Comparison of ENCODE assay signal across 42 cellular contexts in the genomic region with DNA sequence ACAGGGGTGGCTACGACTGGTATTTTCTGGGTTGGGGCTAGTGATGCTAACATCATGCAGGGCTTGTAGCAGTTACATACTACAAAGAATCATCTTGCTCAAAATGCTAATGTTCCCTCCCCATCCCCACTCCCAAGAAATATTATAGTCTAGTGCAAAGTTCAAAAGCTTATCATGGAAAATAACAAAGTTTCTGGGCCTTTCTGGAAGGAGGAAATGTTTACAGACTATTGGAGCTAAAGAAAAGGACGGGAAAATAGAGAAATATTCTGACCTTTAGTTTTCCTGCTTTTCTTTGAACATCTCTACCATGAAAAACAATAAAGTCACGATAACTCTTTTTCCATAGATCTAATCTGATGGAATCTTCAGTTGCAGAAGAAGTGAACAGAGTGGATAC. TPM values are rescaled to one million over a fixed set of nuclear protein-coding genes. Genes with fewer than 3 reads are reported as not detected.
"Had no signal": no experiment of that assay in that cellular context is flagged by ENCODE, and none has a peak within 500 bp of the region (broad histone marks: within the 10 kb centered on the region; RNA-seq: fewer than 3 reads in every experiment).

No MANE protein-coding gene starts in this region.

- H3K4me3 ChIP-seq: adrenal gland, body of pancreas, breast epithelium had no signal

- H3K4me1 ChIP-seq: adrenal gland, body of pancreas, breast epithelium had no signal

- H3K9me3 ChIP-seq: adrenal gland, body of pancreas, breast epithelium had no signal

- ATAC-seq: activated CD4-positive, alpha-beta T cell treated with anti-CD3 and anti-CD28 coated beads for 36 hours; activated CD4-positive, CD25-positive, alpha-beta regulatory T cell treated with anti-CD3 and anti-CD28 coated beads, Interleukin-2, amount 50 U/mL, for 24 hours; activated CD8-positive, alpha-beta T cell treated with anti-CD3 and anti-CD28 coated beads for 36 hours; activated naive CD4-positive, alpha-beta T cell treated with anti-CD3 and anti-CD28 coated beads, Interleukin-2, amount 50 U/mL, for 72 hours; activated T-cell treated with anti-CD3 and anti-CD28 coated beads, Interleukin-2, amount 50 U/mL, for 4 hours; activated T-cell treated with anti-CD3 and anti-CD28 coated beads, Interleukin-2, amount 50 U/mL, for 72 hours; activated T-helper 17 cell treated with anti-CD3 and anti-CD28 coated beads, Interleukin-2, amount 50 U/mL, for 72 hours; body of pancreas had no signal

- H3K27ac Mint-ChIP-seq: activated CD4-positive, alpha-beta memory T cell treated with anti-CD3 and anti-CD28 coated beads for 36 hours; activated CD4-positive, alpha-beta T cell treated with anti-CD3 and anti-CD28 coated beads for 36 hours; activated CD4-positive, alpha-beta T cell treated with anti-CD3 and anti-CD28 coated beads, Interleukin-2, amount 10 ng/mL, durations not matched to agents 24 days and 14 days; activated CD8-positive, alpha-beta T cell treated with anti-CD3 and anti-CD28 coated beads for 36 hours; activated naive CD4-positive, alpha-beta T cell treated with anti-CD3 and anti-CD28 coated beads for 36 hours; activated naive CD4-positive, alpha-beta T cell treated with anti-CD3 and anti-CD28 coated beads, Interleukin-2, amount 50 U/mL, for 72 hours; activated naive CD8-positive, alpha-beta T cell treated with anti-CD3 and anti-CD28 coated beads for 36 hours; activated T-cell treated with anti-CD3 and anti-CD28 coated beads, Interleukin-2, amount 50 U/mL, for 72 hours; activated T-helper 1 cell treated with anti-CD3 and anti-CD28 coated beads, Interleukin-12 subunit alpha, Interleukin-12 subunit beta, Interleukin-2, Interleukin-4 antibody, amounts not matched to agents 30 ng/mL and 10 ng/mL and 1 ng/mL, durations not matched to agents 14 hours and 24 hours and 36 hours; activated T-helper 17 cell treated with anti-CD3 and anti-CD28 coated beads, Interleukin-2, amount 50 U/mL, for 72 hours; T-helper 1 cell treated with Interleukin-12 subunit alpha and Interleukin-12 subunit beta and Interleukin-4 antibody, amounts not matched to agents 30 μg/mL and 1 μg/mL, for 36 hours; T-helper 2 cell treated with Interferon-gamma antibody and Interleukin-4, amounts not matched to agents 5 μg/mL and 100 μg/mL, for 36 hours had no signal

- H3K27me3 ChIP-seq: adrenal gland, body of pancreas, brain microvascular endothelial cell, breast epithelium had no signal

- H3K4me1 Mint-ChIP-seq: activated T-helper 17 cell treated with anti-CD3 and anti-CD28 coated beads, Interleukin-2, amount 50 U/mL, for 72 hours had no signal

- H3K27me3 Mint-ChIP-seq: activated CD4-positive, alpha-beta memory T cell treated with anti-CD3 and anti-CD28 coated beads for 36 hours; activated CD4-positive, alpha-beta T cell treated with anti-CD3 and anti-CD28 coated beads for 36 hours; activated CD4-positive, alpha-beta T cell treated with anti-CD3 and anti-CD28 coated beads, Interleukin-2, amount 10 ng/mL, durations not matched to agents 24 days and 14 days; activated CD8-positive, alpha-beta T cell treated with anti-CD3 and anti-CD28 coated beads for 36 hours; activated naive CD8-positive, alpha-beta T cell treated with anti-CD3 and anti-CD28 coated beads for 36 hours; activated T-helper 17 cell treated with anti-CD3 and anti-CD28 coated beads, Interleukin-2, amount 50 U/mL, for 72 hours had no signal

- H3K4me3 Mint-ChIP-seq: activated CD4-positive, alpha-beta memory T cell treated with anti-CD3 and anti-CD28 coated beads for 36 hours; activated CD4-positive, alpha-beta T cell treated with anti-CD3 and anti-CD28 coated beads for 36 hours; activated CD4-positive, alpha-beta T cell treated with anti-CD3 and anti-CD28 coated beads, Interleukin-2, amount 10 ng/mL, durations not matched to agents 24 days and 14 days; activated CD8-positive, alpha-beta T cell treated with anti-CD3 and anti-CD28 coated beads for 36 hours; activated naive CD4-positive, alpha-beta T cell treated with anti-CD3 and anti-CD28 coated beads for 36 hours; activated naive CD8-positive, alpha-beta T cell treated with anti-CD3 and anti-CD28 coated beads for 36 hours; activated T-cell treated with anti-CD3 and anti-CD28 coated beads, Interleukin-2, amount 50 U/mL, for 4 hours; activated T-cell treated with anti-CD3 and anti-CD28 coated beads, Interleukin-2, amount 50 U/mL, for 72 hours; activated T-helper 1 cell treated with anti-CD3 and anti-CD28 coated beads, Interleukin-12 subunit alpha, Interleukin-12 subunit beta, Interleukin-2, Interleukin-4 antibody, amounts not matched to agents 30 ng/mL and 10 ng/mL and 1 ng/mL, durations not matched to agents 14 hours and 24 hours and 36 hours; activated T-helper 17 cell treated with anti-CD3 and anti-CD28 coated beads, Interleukin-2, amount 50 U/mL, for 72 hours; T-helper 1 cell treated with Interleukin-12 subunit alpha and Interleukin-12 subunit beta and Interleukin-4 antibody, amounts not matched to agents 30 μg/mL and 1 μg/mL, for 36 hours; T-helper 2 cell treated with Interferon-gamma antibody and Interleukin-4, amounts not matched to agents 5 μg/mL and 100 μg/mL, for 36 hours; WTC11 had no signal

- H3K27ac ChIP-seq: adrenal gland, body of pancreas, brain microvascular endothelial cell, WERI-Rb-1 had no signal

- FAIRE-seq: astrocyte, TTC549 had no signal

- H3K36me3 ChIP-seq: adrenal gland, brain microvascular endothelial cell, breast epithelium had no signal

- DNase-seq: activated CD4-positive, alpha-beta memory T cell treated with anti-CD3 and anti-CD28 coated beads for 36 hours; activated CD4-positive, alpha-beta T cell treated with anti-CD3 and anti-CD28 coated beads for 1 hour; activated CD4-positive, alpha-beta T cell treated with anti-CD3 and anti-CD28 coated beads for 36 hours; activated CD4-positive, alpha-beta T cell treated with anti-CD3 and anti-CD28 coated beads, Interleukin-2, amount 10 ng/mL, durations not matched to agents 24 days and 14 days; activated CD4-positive, alpha-beta T cell treated with anti-CD3 and anti-CD28 coated beads, Interleukin-2, amount 50 U/mL, for 1 hour; activated CD4-positive, alpha-beta T cell treated with anti-CD3 and anti-CD28 coated beads, Interleukin-2, amount 50 U/mL, for 4 hours; activated CD4-positive, CD25-positive, alpha-beta regulatory T cell; activated CD8-positive, alpha-beta memory T cell treated with anti-CD3 and anti-CD28 coated beads, Interleukin-2, amount 50 U/mL, for 4 hours; activated CD8-positive, alpha-beta T cell treated with anti-CD3 and anti-CD28 coated beads for 36 hours; activated effector memory CD4-positive, alpha-beta T cell treated with anti-CD3 and anti-CD28 coated beads, Interleukin-2, amount 50 U/mL, for 16 hours; activated gamma-delta T cell treated with Interleukin-2 at 50 U/mL for 16 hours; activated naive CD4-positive, alpha-beta T cell; activated naive CD4-positive, alpha-beta T cell treated with anti-CD3 and anti-CD28 coated beads for 36 hours; activated naive CD4-positive, alpha-beta T cell treated with anti-CD3 and anti-CD28 coated beads, Interleukin-2, amount 50 U/mL, for 16 hours; activated naive CD8-positive, alpha-beta T cell treated with anti-CD3 and anti-CD28 coated beads for 36 hours; activated T-cell treated with anti-CD3 and anti-CD28 coated beads for 4 hours; activated T-cell treated with anti-CD3 and anti-CD28 coated beads, Interleukin-2, amount 50 U/mL, for 1 hour; activated T-cell treated with anti-CD3 and anti-CD28 coated beads, Interleukin-2, amount 50 U/mL, for 4 hours; activated T-cell treated with anti-CD3 and anti-CD28 coated beads, Interleukin-2, amount 50 U/mL, for 72 hours; adrenal gland; amniotic stem cell; aorta; body of pancreas; brain microvascular endothelial cell; central memory CD4-positive, alpha-beta T cell; SW 1271; T-helper 1 cell; T-helper 2 cell; T-helper 9 cell; WERI-Rb-1 had no signal

- H3K9me3 Mint-ChIP-seq: activated CD4-positive, alpha-beta memory T cell treated with anti-CD3 and anti-CD28 coated beads for 36 hours; activated CD4-positive, alpha-beta T cell treated with anti-CD3 and anti-CD28 coated beads, Interleukin-2, amount 10 ng/mL, durations not matched to agents 24 days and 14 days; activated CD8-positive, alpha-beta T cell treated with anti-CD3 and anti-CD28 coated beads for 36 hours; activated naive CD4-positive, alpha-beta T cell treated with anti-CD3 and anti-CD28 coated beads for 36 hours; activated naive CD4-positive, alpha-beta T cell treated with anti-CD3 and anti-CD28 coated beads, Interleukin-2, amount 50 U/mL, for 72 hours; activated naive CD8-positive, alpha-beta T cell treated with anti-CD3 and anti-CD28 coated beads for 36 hours; activated T-cell treated with anti-CD3 and anti-CD28 coated beads, Interleukin-2, amount 50 U/mL, for 4 hours; activated T-cell treated with anti-CD3 and anti-CD28 coated beads, Interleukin-2, amount 50 U/mL, for 72 hours; activated T-helper 1 cell treated with anti-CD3 and anti-CD28 coated beads, Interleukin-12 subunit alpha, Interleukin-12 subunit beta, Interleukin-2, Interleukin-4 antibody, amounts not matched to agents 30 ng/mL and 10 ng/mL and 1 ng/mL, durations not matched to agents 14 hours and 24 hours and 36 hours; activated T-helper 17 cell treated with anti-CD3 and anti-CD28 coated beads, Interleukin-2, amount 50 U/mL, for 72 hours; T-helper 1 cell treated with Interleukin-12 subunit alpha and Interleukin-12 subunit beta and Interleukin-4 antibody, amounts not matched to agents 30 μg/mL and 1 μg/mL, for 36 hours; T-helper 2 cell treated with Interferon-gamma antibody and Interleukin-4, amounts not matched to agents 5 μg/mL and 100 μg/mL, for 36 hours; WTC11 had no signal

RNA-seq across cellular contexts. Expression of a gene that starts 23.2 kb away (rescaled TPM):
- total RNA-seq: activated CD4-positive, alpha-beta memory T cell treated with anti-CD3 and anti-CD28 coated beads for 36 hours; activated CD4-positive, alpha-beta T cell treated with anti-CD3 and anti-CD28 coated beads for 36 hours; activated CD4-positive, alpha-beta T cell treated with anti-CD3 and anti-CD28 coated beads, Interleukin-2, amount 10 ng/mL, durations not matched to agents 24 days and 14 days; activated CD8-positive, alpha-beta memory T cell treated with anti-CD3 and anti-CD28 coated beads for 36 hours; activated CD8-positive, alpha-beta T cell treated with anti-CD3 and anti-CD28 coated beads for 36 hours; activated naive CD4-positive, alpha-beta T cell treated with anti-CD3 and anti-CD28 coated beads for 36 hours; activated naive CD4-positive, alpha-beta T cell treated with anti-CD3 and anti-CD28 coated beads, Interleukin-2, amount 50 U/mL, for 72 hours; activated naive CD8-positive, alpha-beta T cell treated with anti-CD3 and anti-CD28 coated beads for 36 hours; activated T-cell treated with anti-CD3 and anti-CD28 coated beads, Interleukin-2, amount 50 U/mL, for 4 hours; activated T-cell treated with anti-CD3 and anti-CD28 coated beads, Interleukin-2, amount 50 U/mL, for 72 hours; activated T-helper 1 cell treated with anti-CD3 and anti-CD28 coated beads, Interleukin-12 subunit alpha, Interleukin-12 subunit beta, Interleukin-2, Interleukin-4 antibody, amounts not matched to agents 30 ng/mL and 10 ng/mL and 1 ng/mL, durations not matched to agents 14 hours and 24 hours and 36 hours; activated T-helper 17 cell treated with anti-CD3 and anti-CD28 coated beads, Interleukin-2, amount 50 U/mL, for 72 hours; adrenal gland; aorta; breast epithelium; cardiac septum had no signal
- polyA plus RNA-seq: adrenal gland, aorta had no signal
